ENCODE assay signal across 9 cellular contexts in the genomic region with DNA sequence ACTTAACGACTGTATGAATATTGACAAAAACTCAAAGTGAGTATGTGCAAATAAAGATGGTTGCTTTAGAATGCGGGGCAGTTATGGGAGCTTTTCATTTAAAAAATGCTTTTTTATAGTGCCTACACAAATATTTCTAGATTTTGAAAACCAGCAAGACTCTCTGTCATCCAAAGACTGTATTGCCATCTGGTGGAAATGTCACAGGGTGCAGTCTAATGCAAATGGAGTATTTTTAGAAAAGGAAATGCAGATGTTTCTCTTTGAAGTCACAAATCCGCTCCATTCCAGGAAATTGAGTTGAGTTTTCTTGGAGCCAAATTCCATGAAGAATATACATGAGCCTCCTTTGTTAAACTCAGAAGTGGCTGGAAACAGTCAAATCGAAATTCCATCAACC. TPM values are rescaled to one million over a fixed set of nuclear protein-coding genes. Genes with fewer than 3 reads are reported as not detected.
DNase-seq lines count a peak whose midpoint lies in the region; ATAC-seq and TF ChIP-seq lines count a peak whose summit lies in the region.
"Had no signal": no experiment of that assay in that cellular context is flagged by ENCODE, and none has a peak within 500 bp of the region (broad histone marks: within the 10 kb centered on the region; RNA-seq: fewer than 3 reads in every experiment).

No MANE protein-coding gene starts in this region.

- POLR2A ChIA-PET in BJ (lab: Charles Lee): no interaction called here

- H3K4me3 ChIP-seq in BJ (ENCODE audit: low read depth, low read length): no peak overlapping the region
- H3K4me3 ChIP-seq in RWPE2 (ENCODE audit: severe bottlenecking): no peak overlapping the region

- no peaks in the 10 kb centered on the region for H3K36me3 Mint-ChIP-seq in naive B cell
- H3K36me3 Mint-ChIP-seq: IgD-negative memory B cell had no signal

- H3K4me1 Mint-ChIP-seq in naive B cell: peaks cover 2 to 9% (median 5%) of the 10 kb centered on the region in 3 donors

- peaks cover 2% of the 10 kb centered on the region; the same call in 1 of the 2 replicates for H3K27me3 ChIP-seq in BJ (ENCODE audit: control insufficient read depth, insufficient read depth, low read length)
- H3K27me3 ChIP-seq in RWPE2 (ENCODE audit: insufficient read depth, poor library complexity, severe bottlenecking): no peaks in the 10 kb centered on the region

- H3K9me3 ChIP-seq in RWPE2 (ENCODE audit: severe bottlenecking): no peaks in the 10 kb centered on the region

- H3K27me3 Mint-ChIP-seq in naive B cell: peaks cover 31 to 51% (median 46%) of the 10 kb centered on the region in 3 donors

- no peaks in the 10 kb centered on the region for H3K9me3 Mint-ChIP-seq in naive B cell
- H3K9me3 Mint-ChIP-seq: IgD-negative memory B cell had no signal

- DNase-seq in BJ (ENCODE audit: low read depth): no peak
- no peak for DNase-seq in RWPE2 (ENCODE audit: low spot score)
- DNase-seq in effector CD8-positive, alpha-beta T cell (lab: John Stamatoyannopoulos, UW): peak; percentile 5
- peak; percentile 29 for DNase-seq in naive B cell
- no peak for DNase-seq in stimulated activated CD8-positive, alpha-beta memory T cell treated with anti-CD3 and anti-CD28 coated beads, Interleukin-4, amount 100 ng/mL, for 48 hours
- DNase-seq in NCI-H187 (lab: John Stamatoyannopoulos, UW): no peak

- H3K4me1 ChIP-seq in RWPE2 (ENCODE audit: insufficient read depth, poor library complexity, severe bottlenecking): no peaks in the 10 kb centered on the region

- H3K27ac ChIP-seq in RWPE2 (ENCODE audit: poor library complexity, severe bottlenecking): no peak overlapping the region

- H3K36me3 ChIP-seq in BJ (ENCODE audit: control insufficient read depth, insufficient read depth, low read length) (no peaks in the 10 kb centered on the region), RWPE2 (ENCODE audit: low read depth) (no peaks in the 10 kb centered on the region)

- H3K4me3 Mint-ChIP-seq in naive B cell: no peak overlapping the region

- ATAC-seq in GM18502 (IDR thresholded peaks at IDR 0.05; ENCODE audit: poor library complexity, unreplicated experiment): peak; percentile 57
- ATAC-seq in RWPE2 (ENCODE audit: low read depth): peak; percentile 47; the same call in 2 of the 3 replicates
- ATAC-seq in naive B cell (ENCODE audit: low read depth in 2 of 2): peak; percentile 58 to 67
- ATAC-seq in GM21528 (IDR thresholded peaks at IDR 0.05; ENCODE audit: low FRiP score, unreplicated experiment): no peak

- no peak overlapping the region for H3K27ac Mint-ChIP-seq in naive B cell
- H3K27ac Mint-ChIP-seq: IgD-negative memory B cell had no signal

- TF ChIP-seq CTCF in BJ (IDR thresholded peaks at IDR 0.05; ENCODE audit: insufficient read depth, low read depth, low read length) (peak; percentile 57), RWPE2 (IDR thresholded peaks at IDR 0.05; ENCODE audit: poor library complexity, severe bottlenecking) (peak; percentile 58)

- CTCF ChIA-PET in BJ (lab: Yijun Ruan, JAX): interaction anchor here (0.8 to 2.9 kb wide), 6 partner anchors 10 to 432 kb away, joined by 3 to 12 read pairs (median 4); a partner anchor contains a TSS

RNA-seq across cellular contexts. Expression of a gene that starts 2.3 kb away (rescaled TPM):
- not detected in 2 replicates for polyA plus RNA-seq in BJ (2011; rRNA removed)
- polyA minus RNA-seq in BJ (2011; rRNA and poly(A)+ RNA removed): not detected in 2 replicates
- polyA plus RNA-seq in naive B cell (ENCODE audit: low read depth in 6 of 6): 1 to 10 TPM in 1 of 6 donors, under 1 TPM in 1, not detected in 4; 0.36 to 2.1 TPM
- polyA plus RNA-seq: IgD-negative memory B cell had no signal

RNA-seq across cellular contexts. Expression of a gene that starts 10.4 kb away (rescaled TPM):
- polyA plus RNA-seq in BJ (2011; rRNA removed) (10.9 and 12.4 TPM in 2 replicates), naive B cell (ENCODE audit: low read depth in 6 of 6) (10 to 100 TPM in 5 of 6 donors, 1 to 10 TPM in 1; 5.1 to 27.3 (median 22.4) TPM)
- polyA minus RNA-seq in BJ (2011; rRNA and poly(A)+ RNA removed): 7.8 and 8.5 TPM in 2 replicates

Comparison
In these comparisons a context has a peak if more than half of its experiments do, and no peak if none do; other contexts are left out.
1. DNase-seq: peak in effector CD8-positive, alpha-beta T cell (single experiment) and naive B cell (single experiment); none in BJ (single experiment), RWPE2 (single experiment), stimulated activated CD8-positive, alpha-beta memory T cell treated with anti-CD3 and anti-CD28 coated beads, Interleukin-4, amount 100 ng/mL, for 48 hours (single experiment) and NCI-H187 (0 of 2).